1 cellular context compared by ENCODE assay signal in genomic region chr19:1249298-1249989, GRCh38.
TF ChIP-seq lines count a peak whose summit lies in the region.

No MANE protein-coding gene starts in this region.

TF ChIP-seq in GM12878, 131 proteins besides CTCF, POLR2A, EP300 and RAD21 (continued from another document):
- peak; percentile 71; the same call in 1 of the 2 replicates for TF ChIP-seq POLR2AphosphoS2 (IDR thresholded peaks at IDR 0.05; ENCODE audit: low read depth, low read length)
- TF ChIP-seq TCF3 (IDR thresholded peaks at IDR 0.05; ENCODE audit: borderline replicate concordance, insufficient read depth, low read depth, low read length): peak; percentile 25; the same call in 1 of the 2 replicates
- TF ChIP-seq FOS (IDR thresholded peaks at IDR 0.05; ENCODE audit: borderline replicate concordance, extremely low read depth, insufficient read length): peak; percentile 21
- no peak for TF ChIP-seq ZNF207 (IDR thresholded peaks at IDR 0.05; ENCODE audit: borderline replicate concordance)
- TF ChIP-seq SMAD5 (IDR thresholded peaks at IDR 0.05; ENCODE audit: low read depth): peak; percentile 65
- TF ChIP-seq ASH2L (IDR thresholded peaks at IDR 0.05; ENCODE audit: borderline replicate concordance, low read depth): no peak
- peak; percentile 18 for TF ChIP-seq USF2 (IDR thresholded peaks at IDR 0.05; ENCODE audit: borderline replicate concordance, low read depth, low read length)
- no peak for TF ChIP-seq STAT1 (conservative IDR thresholded peaks at IDR 0.05)
- TF ChIP-seq IKZF2 (IDR thresholded peaks at IDR 0.05): no peak; a peak in 1 of 4 replicates
- TF ChIP-seq MEF2B (IDR thresholded peaks at IDR 0.05; ENCODE audit: partially characterized antibody, poor library complexity, severe bottlenecking): no peak
- peak in 1 of 2 experiments; percentile 90; a peak in 2 of 3 replicates for TF ChIP-seq EGR1 (IDR thresholded peaks at IDR 0.05; ENCODE audit: borderline replicate concordance in 1 of 2, low read depth in 2 of 2, low read length in 2 of 2)
- no peak for TF ChIP-seq SUPT20H (IDR thresholded peaks at IDR 0.05; ENCODE audit: borderline replicate concordance, control insufficient read depth, low read depth, low read length)
- no peak for TF ChIP-seq EZH2 (IDR thresholded peaks at IDR 0.05; ENCODE audit: borderline replicate concordance, control insufficient read depth, low read depth, low read length)
- no peak for TF ChIP-seq MYC (IDR thresholded peaks at IDR 0.05; ENCODE audit: insufficient read depth, insufficient read length, insufficient replicate concordance, low read length, severe bottlenecking)
- TF ChIP-seq ETV6 (conservative IDR thresholded peaks at IDR 0.05 in 1 of 2, IDR thresholded peaks at IDR 0.05 in 1 of 2; ENCODE audit: borderline replicate concordance in 1 of 2, low read depth in 1 of 2): no peak
- TF ChIP-seq BRCA1 (IDR thresholded peaks at IDR 0.05; ENCODE audit: low read depth, low read length): no peak
- TF ChIP-seq ATF3 (IDR thresholded peaks at IDR 0.05; ENCODE audit: borderline replicate concordance, extremely low read depth, low read depth, low read length): no peak
- TF ChIP-seq SRF (IDR thresholded peaks at IDR 0.05; ENCODE audit: low read depth in 2 of 2, low read length in 2 of 2): no peak
- peak; percentile 85 for TF ChIP-seq ZNF384 (IDR thresholded peaks at IDR 0.05; ENCODE audit: borderline replicate concordance, low read depth, low read length)
- TF ChIP-seq HDAC2 (IDR thresholded peaks at IDR 0.05): no peak
- TF ChIP-seq TAF1 (IDR thresholded peaks at IDR 0.05; ENCODE audit: borderline replicate concordance, low read depth, low read length): peak; percentile 57; the same call in 1 of the 2 replicates
- TF ChIP-seq CREB1 (IDR thresholded peaks at IDR 0.05; ENCODE audit: low read depth): peak; percentile 17; the same call in 1 of the 2 replicates
- peak; percentile 78; the same call in 2 of the 3 replicates for TF ChIP-seq POU2F2 (IDR thresholded peaks at IDR 0.05; ENCODE audit: borderline replicate concordance, low read depth, low read length)
- 0 out of 2 replicates have a peak, but pooled peaks have one; percentile 10 for TF ChIP-seq SMARCA5 (IDR thresholded peaks at IDR 0.05)
